Comparison of ENCODE assay signal across 1 cellular context in the genomic region with DNA sequence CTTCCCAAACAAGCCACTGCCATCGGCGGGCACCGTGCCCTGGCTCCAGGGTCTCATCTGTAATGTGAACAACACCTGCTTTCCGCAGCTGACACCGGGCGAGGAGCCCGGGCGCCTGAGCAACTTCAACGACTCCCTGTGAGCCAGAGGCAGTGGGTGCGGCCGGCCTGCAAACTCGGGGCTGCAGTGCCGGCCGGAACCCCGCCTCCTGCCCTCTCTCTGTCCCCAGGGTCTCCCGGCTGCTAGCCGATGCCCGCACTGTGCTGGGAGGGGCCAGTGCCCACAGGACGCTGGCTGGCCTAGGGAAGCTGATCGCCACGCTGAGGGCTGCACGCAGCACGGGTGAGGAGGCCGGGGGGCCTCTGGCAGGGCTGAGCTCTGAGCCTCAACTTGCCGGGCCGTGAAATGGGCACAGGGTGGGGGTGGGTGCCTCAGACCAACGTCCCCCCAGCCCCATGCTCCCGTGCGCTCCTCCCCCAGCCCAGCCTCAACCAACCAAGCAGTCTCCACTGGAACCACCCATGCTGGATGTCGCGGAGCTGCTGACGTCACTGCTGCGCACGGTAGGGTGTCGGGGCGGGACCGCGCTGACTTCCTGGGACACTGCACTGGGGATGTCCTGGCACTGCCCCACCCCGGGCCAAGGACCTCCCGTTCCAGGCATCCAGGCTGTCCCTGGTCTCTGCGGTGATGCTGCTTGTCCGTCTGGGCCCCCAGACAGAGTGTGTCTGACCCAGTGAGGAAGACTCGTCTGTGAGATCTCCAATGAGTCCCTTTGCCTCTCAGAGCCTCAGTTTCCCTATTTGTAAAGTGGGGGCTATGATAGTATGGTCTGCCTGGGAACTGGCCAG.
TF ChIP-seq lines count a peak whose summit lies in the region.

No MANE protein-coding gene starts in this region.

TF ChIP-seq in K562, 482 proteins besides CTCF, POLR2A, EP300 and RAD21 (continued from another document):
- TF ChIP-seq, protein P1, sequence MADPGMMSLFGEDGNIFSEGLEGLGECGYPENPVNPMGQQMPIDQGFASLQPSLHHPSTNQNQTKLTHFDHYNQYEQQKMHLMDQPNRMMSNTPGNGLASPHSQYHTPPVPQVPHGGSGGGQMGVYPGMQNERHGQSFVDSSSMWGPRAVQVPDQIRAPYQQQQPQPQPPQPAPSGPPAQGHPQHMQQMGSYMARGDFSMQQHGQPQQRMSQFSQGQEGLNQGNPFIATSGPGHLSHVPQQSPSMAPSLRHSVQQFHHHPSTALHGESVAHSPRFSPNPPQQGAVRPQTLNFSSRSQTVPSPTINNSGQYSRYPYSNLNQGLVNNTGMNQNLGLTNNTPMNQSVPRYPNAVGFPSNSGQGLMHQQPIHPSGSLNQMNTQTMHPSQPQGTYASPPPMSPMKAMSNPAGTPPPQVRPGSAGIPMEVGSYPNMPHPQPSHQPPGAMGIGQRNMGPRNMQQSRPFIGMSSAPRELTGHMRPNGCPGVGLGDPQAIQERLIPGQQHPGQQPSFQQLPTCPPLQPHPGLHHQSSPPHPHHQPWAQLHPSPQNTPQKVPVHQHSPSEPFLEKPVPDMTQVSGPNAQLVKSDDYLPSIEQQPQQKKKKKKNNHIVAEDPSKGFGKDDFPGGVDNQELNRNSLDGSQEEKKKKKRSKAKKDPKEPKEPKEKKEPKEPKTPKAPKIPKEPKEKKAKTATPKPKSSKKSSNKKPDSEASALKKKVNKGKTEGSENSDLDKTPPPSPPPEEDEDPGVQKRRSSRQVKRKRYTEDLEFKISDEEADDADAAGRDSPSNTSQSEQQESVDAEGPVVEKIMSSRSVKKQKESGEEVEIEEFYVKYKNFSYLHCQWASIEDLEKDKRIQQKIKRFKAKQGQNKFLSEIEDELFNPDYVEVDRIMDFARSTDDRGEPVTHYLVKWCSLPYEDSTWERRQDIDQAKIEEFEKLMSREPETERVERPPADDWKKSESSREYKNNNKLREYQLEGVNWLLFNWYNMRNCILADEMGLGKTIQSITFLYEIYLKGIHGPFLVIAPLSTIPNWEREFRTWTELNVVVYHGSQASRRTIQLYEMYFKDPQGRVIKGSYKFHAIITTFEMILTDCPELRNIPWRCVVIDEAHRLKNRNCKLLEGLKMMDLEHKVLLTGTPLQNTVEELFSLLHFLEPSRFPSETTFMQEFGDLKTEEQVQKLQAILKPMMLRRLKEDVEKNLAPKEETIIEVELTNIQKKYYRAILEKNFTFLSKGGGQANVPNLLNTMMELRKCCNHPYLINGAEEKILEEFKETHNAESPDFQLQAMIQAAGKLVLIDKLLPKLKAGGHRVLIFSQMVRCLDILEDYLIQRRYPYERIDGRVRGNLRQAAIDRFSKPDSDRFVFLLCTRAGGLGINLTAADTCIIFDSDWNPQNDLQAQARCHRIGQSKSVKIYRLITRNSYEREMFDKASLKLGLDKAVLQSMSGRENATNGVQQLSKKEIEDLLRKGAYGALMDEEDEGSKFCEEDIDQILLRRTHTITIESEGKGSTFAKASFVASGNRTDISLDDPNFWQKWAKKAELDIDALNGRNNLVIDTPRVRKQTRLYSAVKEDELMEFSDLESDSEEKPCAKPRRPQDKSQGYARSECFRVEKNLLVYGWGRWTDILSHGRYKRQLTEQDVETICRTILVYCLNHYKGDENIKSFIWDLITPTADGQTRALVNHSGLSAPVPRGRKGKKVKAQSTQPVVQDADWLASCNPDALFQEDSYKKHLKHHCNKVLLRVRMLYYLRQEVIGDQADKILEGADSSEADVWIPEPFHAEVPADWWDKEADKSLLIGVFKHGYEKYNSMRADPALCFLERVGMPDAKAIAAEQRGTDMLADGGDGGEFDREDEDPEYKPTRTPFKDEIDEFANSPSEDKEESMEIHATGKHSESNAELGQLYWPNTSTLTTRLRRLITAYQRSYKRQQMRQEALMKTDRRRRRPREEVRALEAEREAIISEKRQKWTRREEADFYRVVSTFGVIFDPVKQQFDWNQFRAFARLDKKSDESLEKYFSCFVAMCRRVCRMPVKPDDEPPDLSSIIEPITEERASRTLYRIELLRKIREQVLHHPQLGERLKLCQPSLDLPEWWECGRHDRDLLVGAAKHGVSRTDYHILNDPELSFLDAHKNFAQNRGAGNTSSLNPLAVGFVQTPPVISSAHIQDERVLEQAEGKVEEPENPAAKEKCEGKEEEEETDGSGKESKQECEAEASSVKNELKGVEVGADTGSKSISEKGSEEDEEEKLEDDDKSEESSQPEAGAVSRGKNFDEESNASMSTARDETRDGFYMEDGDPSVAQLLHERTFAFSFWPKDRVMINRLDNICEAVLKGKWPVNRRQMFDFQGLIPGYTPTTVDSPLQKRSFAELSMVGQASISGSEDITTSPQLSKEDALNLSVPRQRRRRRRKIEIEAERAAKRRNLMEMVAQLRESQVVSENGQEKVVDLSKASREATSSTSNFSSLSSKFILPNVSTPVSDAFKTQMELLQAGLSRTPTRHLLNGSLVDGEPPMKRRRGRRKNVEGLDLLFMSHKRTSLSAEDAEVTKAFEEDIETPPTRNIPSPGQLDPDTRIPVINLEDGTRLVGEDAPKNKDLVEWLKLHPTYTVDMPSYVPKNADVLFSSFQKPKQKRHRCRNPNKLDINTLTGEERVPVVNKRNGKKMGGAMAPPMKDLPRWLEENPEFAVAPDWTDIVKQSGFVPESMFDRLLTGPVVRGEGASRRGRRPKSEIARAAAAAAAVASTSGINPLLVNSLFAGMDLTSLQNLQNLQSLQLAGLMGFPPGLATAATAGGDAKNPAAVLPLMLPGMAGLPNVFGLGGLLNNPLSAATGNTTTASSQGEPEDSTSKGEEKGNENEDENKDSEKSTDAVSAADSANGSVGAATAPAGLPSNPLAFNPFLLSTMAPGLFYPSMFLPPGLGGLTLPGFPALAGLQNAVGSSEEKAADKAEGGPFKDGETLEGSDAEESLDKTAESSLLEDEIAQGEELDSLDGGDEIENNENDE (IDR thresholded peaks at IDR 0.05; ENCODE audit: low read depth, low read length): no peak
- TF ChIP-seq ETV5 (CRISPR knock-in tag; IDR thresholded peaks at IDR 0.05; ENCODE audit: low read depth) (no peak), ZFP36 (IDR thresholded peaks at IDR 0.05; ENCODE audit: low read depth, low read length, partially characterized antibody) (peak; percentile 14), YBX1 (IDR thresholded peaks at IDR 0.05) (no peak), FOXK1 (CRISPR knock-in tag; IDR thresholded peaks at IDR 0.05; ENCODE audit: borderline replicate concordance) (0 out of 2 replicates have a peak, but pooled peaks have one; percentile 11), MYNN (IDR thresholded peaks at IDR 0.05) (peak; percentile 71), MYNN (CRISPR knock-in tag; IDR thresholded peaks at IDR 0.05) (no peak), ZBED1 (IDR thresholded peaks at IDR 0.05) (peak; percentile 42; the same call in 1 of the 2 replicates), GTF2A2 (tag; IDR thresholded peaks at IDR 0.05) (no peak), HMGN3 (IDR thresholded peaks at IDR 0.05; ENCODE audit: borderline replicate concordance, extremely low read depth, insufficient read length, low read depth, low read length) (peak; percentile 82), NCOR1 (IDR thresholded peaks at IDR 0.05) (no peak; the same call in 1 of the 2 replicates), ZBTB8A (IDR thresholded peaks at IDR 0.05; ENCODE audit: partially characterized antibody) (no peak), TARDBP (IDR thresholded peaks at IDR 0.05) (no peak), FOS (IDR thresholded peaks at IDR 0.05; ENCODE audit: extremely low read depth, insufficient read length) (no peak), PRPF4 (IDR thresholded peaks at IDR 0.05; ENCODE audit: insufficient read depth, low read depth, low read length, poor library complexity, severe bottlenecking) (no peak), ARNT (IDR thresholded peaks at IDR 0.05) (no peak), HNRNPL (IDR thresholded peaks at IDR 0.05; ENCODE audit: low read depth, low read length) (peak; percentile 94), MYC (IDR thresholded peaks at IDR 0.05; ENCODE audit: low read depth, low read length) (peak; percentile 83), MYC (CRISPR knock-in tag; IDR thresholded peaks at IDR 0.05; ENCODE audit: borderline replicate concordance, low read depth) (no peak), RBM25 (IDR thresholded peaks at IDR 0.05; ENCODE audit: low read depth, low read length, severe bottlenecking) (peak; percentile 93), ZKSCAN8 (CRISPR knock-in tag; IDR thresholded peaks at IDR 0.05) (no peak), L3MBTL2 (IDR thresholded peaks at IDR 0.05) (no peak), ATF1 (CRISPR knock-in tag; IDR thresholded peaks at IDR 0.05) (peak; percentile 96), ATF1 (tag; IDR thresholded peaks at IDR 0.05) (peak; percentile 97), JUN (IDR thresholded peaks at IDR 0.05; ENCODE audit: borderline replicate concordance, low read depth, low read length) (peak; percentile 46; the same call in 1 of the 2 replicates), JUN (CRISPR knock-in tag; IDR thresholded peaks at IDR 0.05; ENCODE audit: borderline replicate concordance) (no peak), MBD2 (IDR thresholded peaks at IDR 0.05; ENCODE audit: borderline replicate concordance, low read depth) (peak; percentile 26; the same call in 1 of the 2 replicates)
- TF ChIP-seq, protein P2, sequence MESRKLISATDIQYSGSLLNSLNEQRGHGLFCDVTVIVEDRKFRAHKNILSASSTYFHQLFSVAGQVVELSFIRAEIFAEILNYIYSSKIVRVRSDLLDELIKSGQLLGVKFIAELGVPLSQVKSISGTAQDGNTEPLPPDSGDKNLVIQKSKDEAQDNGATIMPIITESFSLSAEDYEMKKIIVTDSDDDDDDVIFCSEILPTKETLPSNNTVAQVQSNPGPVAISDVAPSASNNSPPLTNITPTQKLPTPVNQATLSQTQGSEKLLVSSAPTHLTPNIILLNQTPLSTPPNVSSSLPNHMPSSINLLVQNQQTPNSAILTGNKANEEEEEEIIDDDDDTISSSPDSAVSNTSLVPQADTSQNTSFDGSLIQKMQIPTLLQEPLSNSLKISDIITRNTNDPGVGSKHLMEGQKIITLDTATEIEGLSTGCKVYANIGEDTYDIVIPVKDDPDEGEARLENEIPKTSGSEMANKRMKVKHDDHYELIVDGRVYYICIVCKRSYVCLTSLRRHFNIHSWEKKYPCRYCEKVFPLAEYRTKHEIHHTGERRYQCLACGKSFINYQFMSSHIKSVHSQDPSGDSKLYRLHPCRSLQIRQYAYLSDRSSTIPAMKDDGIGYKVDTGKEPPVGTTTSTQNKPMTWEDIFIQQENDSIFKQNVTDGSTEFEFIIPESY (CRISPR knock-in tag; IDR thresholded peaks at IDR 0.05): no peak; the same call in 1 of the 2 replicates
- TF ChIP-seq, protein P3, sequence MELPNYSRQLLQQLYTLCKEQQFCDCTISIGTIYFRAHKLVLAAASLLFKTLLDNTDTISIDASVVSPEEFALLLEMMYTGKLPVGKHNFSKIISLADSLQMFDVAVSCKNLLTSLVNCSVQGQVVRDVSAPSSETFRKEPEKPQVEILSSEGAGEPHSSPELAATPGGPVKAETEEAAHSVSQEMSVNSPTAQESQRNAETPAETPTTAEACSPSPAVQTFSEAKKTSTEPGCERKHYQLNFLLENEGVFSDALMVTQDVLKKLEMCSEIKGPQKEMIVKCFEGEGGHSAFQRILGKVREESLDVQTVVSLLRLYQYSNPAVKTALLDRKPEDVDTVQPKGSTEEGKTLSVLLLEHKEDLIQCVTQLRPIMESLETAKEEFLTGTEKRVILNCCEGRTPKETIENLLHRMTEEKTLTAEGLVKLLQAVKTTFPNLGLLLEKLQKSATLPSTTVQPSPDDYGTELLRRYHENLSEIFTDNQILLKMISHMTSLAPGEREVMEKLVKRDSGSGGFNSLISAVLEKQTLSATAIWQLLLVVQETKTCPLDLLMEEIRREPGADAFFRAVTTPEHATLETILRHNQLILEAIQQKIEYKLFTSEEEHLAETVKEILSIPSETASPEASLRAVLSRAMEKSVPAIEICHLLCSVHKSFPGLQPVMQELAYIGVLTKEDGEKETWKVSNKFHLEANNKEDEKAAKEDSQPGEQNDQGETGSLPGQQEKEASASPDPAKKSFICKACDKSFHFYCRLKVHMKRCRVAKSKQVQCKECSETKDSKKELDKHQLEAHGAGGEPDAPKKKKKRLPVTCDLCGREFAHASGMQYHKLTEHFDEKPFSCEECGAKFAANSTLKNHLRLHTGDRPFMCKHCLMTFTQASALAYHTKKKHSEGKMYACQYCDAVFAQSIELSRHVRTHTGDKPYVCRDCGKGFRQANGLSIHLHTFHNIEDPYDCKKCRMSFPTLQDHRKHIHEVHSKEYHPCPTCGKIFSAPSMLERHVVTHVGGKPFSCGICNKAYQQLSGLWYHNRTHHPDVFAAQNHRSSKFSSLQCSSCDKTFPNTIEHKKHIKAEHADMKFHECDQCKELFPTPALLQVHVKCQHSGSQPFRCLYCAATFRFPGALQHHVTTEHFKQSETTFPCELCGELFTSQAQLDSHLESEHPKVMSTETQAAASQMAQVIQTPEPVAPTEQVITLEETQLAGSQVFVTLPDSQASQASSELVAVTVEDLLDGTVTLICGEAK (IDR thresholded peaks at IDR 0.05): peak; percentile 58; the same call in 1 of the 2 replicates
- TF ChIP-seq, protein P3 (CRISPR knock-in tag; IDR thresholded peaks at IDR 0.05): no peak
